1 cellular context compared by ENCODE assay signal in the genomic region with DNA sequence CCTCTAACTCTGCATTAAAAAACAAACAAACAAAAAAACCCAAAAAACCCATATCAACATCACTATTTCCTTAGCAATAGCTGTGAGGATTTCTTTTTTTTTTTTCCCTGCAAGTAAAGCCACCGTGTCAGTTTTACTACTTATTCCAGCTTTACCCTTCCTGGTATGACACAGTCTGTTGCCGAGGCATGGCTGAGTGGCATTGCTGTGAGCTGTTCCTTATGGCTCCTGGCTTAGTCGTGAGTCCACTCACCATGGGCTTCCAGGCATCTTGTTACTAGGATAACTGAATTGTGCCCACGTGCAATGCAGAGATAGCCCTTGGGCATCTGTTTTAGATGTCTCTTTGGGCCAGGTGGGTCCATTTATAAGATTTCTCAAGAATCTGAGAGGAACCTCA.
TF ChIP-seq lines count a peak whose summit lies in the region.

No MANE protein-coding gene starts in this region.

TF ChIP-seq in IMR-90, 13 proteins besides CTCF, POLR2A, EP300 and RAD21 (continued from another document):
- TF ChIP-seq, protein P1, sequence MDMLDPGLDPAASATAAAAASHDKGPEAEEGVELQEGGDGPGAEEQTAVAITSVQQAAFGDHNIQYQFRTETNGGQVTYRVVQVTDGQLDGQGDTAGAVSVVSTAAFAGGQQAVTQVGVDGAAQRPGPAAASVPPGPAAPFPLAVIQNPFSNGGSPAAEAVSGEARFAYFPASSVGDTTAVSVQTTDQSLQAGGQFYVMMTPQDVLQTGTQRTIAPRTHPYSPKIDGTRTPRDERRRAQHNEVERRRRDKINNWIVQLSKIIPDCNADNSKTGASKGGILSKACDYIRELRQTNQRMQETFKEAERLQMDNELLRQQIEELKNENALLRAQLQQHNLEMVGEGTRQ (IDR thresholded peaks at IDR 0.05; ENCODE audit: low read depth, low read length), result no peak
- no peak for TF ChIP-seq RFX5 (IDR thresholded peaks at IDR 0.05; ENCODE audit: low read depth, low read length)
- TF ChIP-seq RCOR1 (IDR thresholded peaks at IDR 0.05; ENCODE audit: insufficient replicate concordance, low read length), result no peak
- no peak for TF ChIP-seq MAFK (IDR thresholded peaks at IDR 0.05; ENCODE audit: low read depth, low read length)
- TF ChIP-seq NFE2L2 (IDR thresholded peaks at IDR 0.05; ENCODE audit: low read depth, low read length), result no peak
- no peak for TF ChIP-seq FOS (IDR thresholded peaks at IDR 0.05; ENCODE audit: low read depth, low read length)
- TF ChIP-seq, protein P2, sequence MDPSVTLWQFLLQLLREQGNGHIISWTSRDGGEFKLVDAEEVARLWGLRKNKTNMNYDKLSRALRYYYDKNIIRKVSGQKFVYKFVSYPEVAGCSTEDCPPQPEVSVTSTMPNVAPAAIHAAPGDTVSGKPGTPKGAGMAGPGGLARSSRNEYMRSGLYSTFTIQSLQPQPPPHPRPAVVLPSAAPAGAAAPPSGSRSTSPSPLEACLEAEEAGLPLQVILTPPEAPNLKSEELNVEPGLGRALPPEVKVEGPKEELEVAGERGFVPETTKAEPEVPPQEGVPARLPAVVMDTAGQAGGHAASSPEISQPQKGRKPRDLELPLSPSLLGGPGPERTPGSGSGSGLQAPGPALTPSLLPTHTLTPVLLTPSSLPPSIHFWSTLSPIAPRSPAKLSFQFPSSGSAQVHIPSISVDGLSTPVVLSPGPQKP (IDR thresholded peaks at IDR 0.05; ENCODE audit: borderline replicate concordance, low read depth, low read length), result no peak
- TF ChIP-seq MAZ (IDR thresholded peaks at IDR 0.05; ENCODE audit: borderline replicate concordance, low read depth, low read length), result no peak
TF ChIP-seq in IMR-90: peak in this region for 0.
